In genomic region chr4:126899382-126899801, GRCh38 we compare ENCODE assay signal across 16 cellular contexts.
DNase-seq lines count a peak whose midpoint lies in the region; ATAC-seq and TF ChIP-seq lines count a peak whose summit lies in the region.
"Had no signal": no experiment of that assay in that cellular context is flagged by ENCODE, and none has a peak within 500 bp of the region (broad histone marks: within the 10 kb centered on the region; RNA-seq: fewer than 3 reads in every experiment).

No MANE protein-coding gene starts in this region.

- peak; percentile 0 for DNase-seq in NCI-H2196 (lab: John Stamatoyannopoulos, UW; ENCODE audit: unreplicated experiment)
- DNase-seq in NCI-H2196 treated with DMSO at 0.1 percent for 48 hours (lab: John Stamatoyannopoulos, UW; ENCODE audit: unreplicated experiment): no peak
- peak; percentile 72 for DNase-seq in mammary epithelial cell
- peak; percentile 35 to 50 (median 49) for DNase-seq in right cardiac atrium
- DNase-seq in upper lobe of right lung: no peak
- no peak for DNase-seq in NCI-H1436 treated with DMSO at 0.1 percent for 48 hours (lab: John Stamatoyannopoulos, UW)
- DNase-seq in activated CD8-positive, alpha-beta T cell treated with anti-CD3 and anti-CD28 coated beads for 36 hours: no peak
- no peak for DNase-seq in activated naive CD4-positive, alpha-beta T cell treated with anti-CD3 and anti-CD28 coated beads, Interleukin-2, amount 10 ng/mL, durations not matched to agents 7 days and 5 days
- DNase-seq: activated CD8-positive, alpha-beta memory T cell treated with anti-CD3 and anti-CD28 coated beads, Interleukin-2, amount 10 ng/mL, durations not matched to agents 7 days and 5 days; central memory CD4-positive, alpha-beta T cell; GDM1; hippocampal formation; NCI-H2227 treated with DMSO at 0.1 percent for 48 hours; nephron progenitor cell had no signal

- no peaks in the 10 kb centered on the region for H4K20me1 ChIP-seq in mammary epithelial cell (ENCODE audit: insufficient read depth, low read length)

- CTCF ChIA-PET in mammary epithelial cell (lab: Charles Lee; ENCODE audit: low non-redundant PET): no interaction called here
- CTCF ChIA-PET in activated CD8-positive, alpha-beta T cell treated with anti-CD3 and anti-CD28 coated beads for 36 hours (lab: Charles Lee): no interaction called here
- CTCF ChIA-PET in activated naive CD4-positive, alpha-beta T cell treated with anti-CD3 and anti-CD28 coated beads, Interleukin-2, amount 10 ng/mL, durations not matched to agents 7 days and 5 days (lab: Charles Lee): no interaction called here

- H3K4me2 ChIP-seq in mammary epithelial cell (ENCODE audit: insufficient read depth, low read depth, low read length): no peak overlapping the region
- H3K4me2 ChIP-seq: A549 had no signal

- H3K9me3 ChIP-seq in mammary epithelial cell (replicated peaks; ENCODE audit: insufficient read depth, low read length) (peaks cover 10% of the 10 kb centered on the region), right cardiac atrium (ENCODE audit: control insufficient read depth, low read length) (no peaks in the 10 kb centered on the region), upper lobe of right lung (no peaks in the 10 kb centered on the region)
- H3K9me3 ChIP-seq: A549 had no signal

- H3K4me3 ChIP-seq in mammary epithelial cell (replicated peaks in 1 of 3; ENCODE audit: insufficient read depth in 1 of 3, low read depth in 2 of 3, low read length in 3 of 3): no peak overlapping the region
- H3K4me3 ChIP-seq in right cardiac atrium (ENCODE audit: low read length): no peak overlapping the region
- no peak overlapping the region for H3K4me3 ChIP-seq in upper lobe of right lung
- H3K4me3 ChIP-seq: A549, SK-N-MC had no signal

- no peak overlapping the region for H3K9ac ChIP-seq in mammary epithelial cell (ENCODE audit: insufficient read depth, low read length)

- 0% methylated on average over 1 of the region's 2 CpGs for whole genome bisulfite sequencing in mammary epithelial cell (ENCODE audit: low coverage, missing lambda C conversion rate)
- WGBS in right cardiac atrium: 26% methylated on average over 2 of the region's 2 CpGs

- H3K27me3 ChIP-seq in mammary epithelial cell (ENCODE audit: insufficient read depth, low read length): no peaks in the 10 kb centered on the region
- no peaks in the 10 kb centered on the region for H3K27me3 ChIP-seq in right cardiac atrium (ENCODE audit: control insufficient read depth, insufficient read depth)
- H3K27me3 ChIP-seq in upper lobe of right lung: no peaks in the 10 kb centered on the region

- no TSS peak for BruUV-seq in mammary epithelial cell (replicated peaks; lab: Mats Ljungman, UMichigan)

- H3K36me3 ChIP-seq in mammary epithelial cell (ENCODE audit: insufficient read depth, low read length) (no peaks in the 10 kb centered on the region), upper lobe of right lung (no peaks in the 10 kb centered on the region)

- dilution Hi-C loops in mammary epithelial cell (cut with HindIII; ENCODE audit: low sequenced_read_pairs): no loop called here

- peak; percentile 83 to 93 for ATAC-seq in right cardiac atrium
- peak; percentile 54 for ATAC-seq in upper lobe of right lung
- ATAC-seq in activated CD8-positive, alpha-beta T cell treated with anti-CD3 and anti-CD28 coated beads for 36 hours: no peak
- ATAC-seq: A549; activated CD8-positive, alpha-beta memory T cell treated with anti-CD3 and anti-CD28 coated beads, Interleukin-2, amount 10 ng/mL, durations not matched to agents 7 days and 5 days had no signal

- in situ Hi-C loops in mammary epithelial cell (cut with MboI; ENCODE audit: low sequenced_read_pairs in 2 of 2): no loop called here

- H3K27me3 Mint-ChIP-seq in activated CD8-positive, alpha-beta T cell treated with anti-CD3 and anti-CD28 coated beads for 36 hours: no peaks in the 10 kb centered on the region
- no peaks in the 10 kb centered on the region for H3K27me3 Mint-ChIP-seq in activated naive CD4-positive, alpha-beta T cell treated with anti-CD3 and anti-CD28 coated beads, Interleukin-2, amount 10 ng/mL, durations not matched to agents 7 days and 5 days
- H3K27me3 Mint-ChIP-seq: activated CD8-positive, alpha-beta memory T cell treated with anti-CD3 and anti-CD28 coated beads, Interleukin-2, amount 10 ng/mL, durations not matched to agents 7 days and 5 days had no signal

- no peak overlapping the region for H3K27ac Mint-ChIP-seq in activated CD8-positive, alpha-beta T cell treated with anti-CD3 and anti-CD28 coated beads for 36 hours
- H3K27ac Mint-ChIP-seq in activated naive CD4-positive, alpha-beta T cell treated with anti-CD3 and anti-CD28 coated beads, Interleukin-2, amount 10 ng/mL, durations not matched to agents 7 days and 5 days: no peak overlapping the region
- H3K27ac Mint-ChIP-seq: activated CD8-positive, alpha-beta memory T cell treated with anti-CD3 and anti-CD28 coated beads, Interleukin-2, amount 10 ng/mL, durations not matched to agents 7 days and 5 days had no signal

- H3K4me1 Mint-ChIP-seq in activated CD8-positive, alpha-beta T cell treated with anti-CD3 and anti-CD28 coated beads for 36 hours (ENCODE audit: low read depth): no peaks in the 10 kb centered on the region
- no peaks in the 10 kb centered on the region for H3K4me1 Mint-ChIP-seq in activated naive CD4-positive, alpha-beta T cell treated with anti-CD3 and anti-CD28 coated beads, Interleukin-2, amount 10 ng/mL, durations not matched to agents 7 days and 5 days
- H3K4me1 Mint-ChIP-seq: activated CD8-positive, alpha-beta memory T cell treated with anti-CD3 and anti-CD28 coated beads, Interleukin-2, amount 10 ng/mL, durations not matched to agents 7 days and 5 days; nephron progenitor cell had no signal

- H3K4me1 ChIP-seq in mammary epithelial cell (ENCODE audit: insufficient read depth, low read length) (peaks cover 6% of the 10 kb centered on the region), right cardiac atrium (ENCODE audit: control insufficient read depth, insufficient read depth, low read length) (peaks cover 3% of the 10 kb centered on the region), upper lobe of right lung (no peaks in the 10 kb centered on the region)
- H3K4me1 ChIP-seq: A549 had no signal

- H3K27ac ChIP-seq in mammary epithelial cell (ENCODE audit: insufficient read depth, low read depth, low read length) (no peak overlapping the region), right cardiac atrium (ENCODE audit: low read length) (no peak overlapping the region), upper lobe of right lung (no peak overlapping the region)
- H3K27ac ChIP-seq: A549, SK-N-MC had no signal

- H3K9me3 Mint-ChIP-seq in activated CD8-positive, alpha-beta T cell treated with anti-CD3 and anti-CD28 coated beads for 36 hours: peaks cover 16% of the 10 kb centered on the region
- peaks cover 8% of the 10 kb centered on the region for H3K9me3 Mint-ChIP-seq in activated naive CD4-positive, alpha-beta T cell treated with anti-CD3 and anti-CD28 coated beads, Interleukin-2, amount 10 ng/mL, durations not matched to agents 7 days and 5 days

- H3K79me2 ChIP-seq in mammary epithelial cell (ENCODE audit: insufficient read depth, low read length): no peaks in the 10 kb centered on the region

- intact Hi-C loops in mammary epithelial cell (cut with micrococcal nuclease): no loop called here
- intact Hi-C loops in right cardiac atrium (cut with DNase I): no loop called here
- intact Hi-C loops in upper lobe of right lung (cut with DNase I): no loop called here
- intact Hi-C loops in activated CD8-positive, alpha-beta T cell treated with anti-CD3 and anti-CD28 coated beads for 36 hours (cut with micrococcal nuclease): no loop called here

- H3K36me3 Mint-ChIP-seq in activated CD8-positive, alpha-beta T cell treated with anti-CD3 and anti-CD28 coated beads for 36 hours (ENCODE audit: low read depth): no peaks in the 10 kb centered on the region
- H3K36me3 Mint-ChIP-seq in activated naive CD4-positive, alpha-beta T cell treated with anti-CD3 and anti-CD28 coated beads, Interleukin-2, amount 10 ng/mL, durations not matched to agents 7 days and 5 days: no peaks in the 10 kb centered on the region
- H3K36me3 Mint-ChIP-seq: activated CD8-positive, alpha-beta memory T cell treated with anti-CD3 and anti-CD28 coated beads, Interleukin-2, amount 10 ng/mL, durations not matched to agents 7 days and 5 days had no signal

- H2AFZ ChIP-seq in mammary epithelial cell (ENCODE audit: low read depth, low read length): peak overlapping the region; percentile 6

- POLR2A ChIA-PET in activated CD8-positive, alpha-beta T cell treated with anti-CD3 and anti-CD28 coated beads for 36 hours (lab: Charles Lee): no interaction called here

- no peak overlapping the region for H3K4me3 Mint-ChIP-seq in activated CD8-positive, alpha-beta T cell treated with anti-CD3 and anti-CD28 coated beads for 36 hours
- no peak overlapping the region for H3K4me3 Mint-ChIP-seq in activated naive CD4-positive, alpha-beta T cell treated with anti-CD3 and anti-CD28 coated beads, Interleukin-2, amount 10 ng/mL, durations not matched to agents 7 days and 5 days
- H3K4me3 Mint-ChIP-seq: activated CD8-positive, alpha-beta memory T cell treated with anti-CD3 and anti-CD28 coated beads, Interleukin-2, amount 10 ng/mL, durations not matched to agents 7 days and 5 days; nephron progenitor cell had no signal

- TF ChIP-seq CTCF in mammary epithelial cell (conservative IDR thresholded peaks at IDR 0.05 in 1 of 2, IDR thresholded peaks at IDR 0.05 in 1 of 2; ENCODE audit: extremely low read depth in 1 of 2, insufficient read depth in 1 of 2, low read depth in 1 of 2, low read length in 2 of 2): no peak
- TF ChIP-seq CTCF in upper lobe of right lung (IDR thresholded peaks at IDR 0.05): no peak
- TF ChIP-seq CTCF in activated CD8-positive, alpha-beta T cell treated with anti-CD3 and anti-CD28 coated beads for 36 hours (IDR thresholded peaks at IDR 0.05): no peak

Comparison
In these comparisons a context has a peak if more than half of its experiments do, and no peak if none do; other contexts are left out.
1. DNase-seq: peak in NCI-H2196 (single experiment), mammary epithelial cell (single experiment) and right cardiac atrium (3 of 3); none in NCI-H2196 treated with DMSO at 0.1 percent for 48 hours (single experiment), upper lobe of right lung (single experiment), NCI-H1436 treated with DMSO at 0.1 percent for 48 hours (single experiment), activated CD8-positive, alpha-beta T cell treated with anti-CD3 and anti-CD28 coated beads for 36 hours (single experiment) and activated naive CD4-positive, alpha-beta T cell treated with anti-CD3 and anti-CD28 coated beads, Interleukin-2, amount 10 ng/mL, durations not matched to agents 7 days and 5 days (single experiment).